In genomic region chr22:20012741-20013331, GRCh38 we compare ENCODE assay signal across 11 cellular contexts.
"Had no signal": no experiment of that assay in that cellular context is flagged by ENCODE, and none has a peak within 500 bp of the region (broad histone marks: within the 10 kb centered on the region; RNA-seq: fewer than 3 reads in every experiment).

No MANE protein-coding gene starts in this region.

- H3K36me3 ChIP-seq: colonic mucosa, gastroesophageal sphincter, tibial artery had no signal

- H3K27me3 Mint-ChIP-seq: activated B cell treated with CpG ODN at 0.5 μM for 24 hours had no signal

- H3K4me1 ChIP-seq: colonic mucosa had no signal

- H3K4me2 ChIP-seq: hepatocyte had no signal

- H3K27ac Mint-ChIP-seq: activated B cell treated with CpG ODN at 0.5 μM for 24 hours; activated CD4-positive, alpha-beta T cell treated with anti-CD3 and anti-CD28 coated beads, Interleukin-2, amount 10 ng/mL, durations not matched to agents 24 days and 14 days; activated T-helper 1 cell treated with anti-CD3 and anti-CD28 coated beads, Interleukin-12 subunit alpha, Interleukin-12 subunit beta, Interleukin-2, Interleukin-4 antibody, amounts not matched to agents 30 ng/mL and 10 ng/mL and 1 ng/mL, durations not matched to agents 14 hours and 24 hours and 36 hours; natural killer cell; stimulated activated effector memory CD8-positive, alpha-beta T cell treated with anti-CD3 and anti-CD28 coated beads, Interleukin-12 subunit alpha, Interleukin-12 subunit beta, amount 100 ng/mL, for 72 hours had no signal

- H3K4me3 Mint-ChIP-seq: activated B cell treated with CpG ODN at 0.5 μM for 24 hours; activated CD4-positive, alpha-beta T cell treated with anti-CD3 and anti-CD28 coated beads, Interleukin-2, amount 10 ng/mL, durations not matched to agents 24 days and 14 days; activated T-helper 1 cell treated with anti-CD3 and anti-CD28 coated beads, Interleukin-12 subunit alpha, Interleukin-12 subunit beta, Interleukin-2, Interleukin-4 antibody, amounts not matched to agents 30 ng/mL and 10 ng/mL and 1 ng/mL, durations not matched to agents 14 hours and 24 hours and 36 hours; stimulated activated effector memory CD8-positive, alpha-beta T cell treated with anti-CD3 and anti-CD28 coated beads, Interleukin-12 subunit alpha, Interleukin-12 subunit beta, amount 100 ng/mL, for 72 hours had no signal

- H3K9me3 ChIP-seq: colonic mucosa, gastroesophageal sphincter, tibial artery had no signal

- H3K27me3 ChIP-seq: colonic mucosa, gastroesophageal sphincter, tibial artery had no signal

- H2AFZ ChIP-seq: hepatocyte had no signal

- H3K79me2 ChIP-seq: hepatocyte had no signal

- H3K36me3 Mint-ChIP-seq: natural killer cell; stimulated activated effector memory CD8-positive, alpha-beta T cell treated with anti-CD3 and anti-CD28 coated beads, Interleukin-12 subunit alpha, Interleukin-12 subunit beta, amount 100 ng/mL, for 72 hours had no signal

- DNase-seq: effector memory CD4-positive, alpha-beta T cell; small intestine had no signal

- H3K9me3 Mint-ChIP-seq: activated B cell treated with CpG ODN at 0.5 μM for 24 hours; activated CD4-positive, alpha-beta T cell treated with anti-CD3 and anti-CD28 coated beads, Interleukin-2, amount 10 ng/mL, durations not matched to agents 24 days and 14 days; activated T-helper 1 cell treated with anti-CD3 and anti-CD28 coated beads, Interleukin-12 subunit alpha, Interleukin-12 subunit beta, Interleukin-2, Interleukin-4 antibody, amounts not matched to agents 30 ng/mL and 10 ng/mL and 1 ng/mL, durations not matched to agents 14 hours and 24 hours and 36 hours; natural killer cell; stimulated activated effector memory CD8-positive, alpha-beta T cell treated with anti-CD3 and anti-CD28 coated beads, Interleukin-12 subunit alpha, Interleukin-12 subunit beta, amount 100 ng/mL, for 72 hours had no signal

- H3K4me3 ChIP-seq: colonic mucosa, gastroesophageal sphincter, hepatocyte, tibial artery had no signal

- ATAC-seq: gastroesophageal sphincter; stimulated activated effector memory CD8-positive, alpha-beta T cell treated with anti-CD3 and anti-CD28 coated beads, Interleukin-12 subunit alpha, Interleukin-12 subunit beta, amount 100 ng/mL, for 72 hours had no signal

- H3K27ac ChIP-seq: colonic mucosa, gastroesophageal sphincter, hepatocyte, tibial artery had no signal
